In the genomic region with DNA sequence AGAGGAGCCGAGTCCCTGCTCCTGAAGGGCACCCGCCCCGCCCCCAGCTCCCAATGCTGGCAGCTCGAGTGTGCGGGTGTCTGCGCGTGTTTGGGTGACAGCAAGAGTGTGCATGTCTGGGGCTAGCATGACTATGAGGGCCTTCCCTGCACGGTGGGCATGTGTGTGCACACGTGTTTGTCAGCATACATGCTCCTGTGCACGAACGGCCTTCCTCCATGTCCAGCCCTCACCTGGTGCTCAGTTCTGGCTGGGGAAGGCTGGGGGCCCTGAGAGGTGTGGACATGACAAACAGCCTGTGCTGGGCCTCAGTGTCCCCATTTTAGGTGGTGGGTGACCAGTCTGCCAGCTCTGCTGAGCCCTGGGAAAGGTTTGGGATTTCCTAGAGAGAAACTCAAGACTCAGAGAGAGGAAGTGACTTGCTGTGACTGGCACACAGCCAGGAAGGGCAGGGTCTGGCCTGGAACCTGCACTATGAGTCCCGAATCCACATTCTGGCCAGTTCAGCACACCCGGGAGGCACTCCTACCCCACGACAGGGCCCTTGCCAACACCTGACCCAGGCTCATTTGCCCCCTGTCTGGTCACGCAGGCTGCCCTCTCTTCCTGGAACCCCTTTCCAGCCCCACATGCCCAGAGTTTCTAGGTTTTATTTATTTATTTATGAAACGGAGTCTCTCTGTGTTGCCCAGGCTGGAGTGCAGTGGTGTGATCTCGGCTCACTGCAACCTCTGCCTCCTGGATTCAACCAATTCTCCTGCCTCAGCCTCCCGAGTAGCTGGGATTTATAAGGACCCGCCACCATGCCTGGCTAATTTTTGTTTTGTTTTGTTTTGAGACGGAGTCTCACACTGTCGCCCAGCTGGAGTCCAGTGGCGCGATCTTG, we compare ENCODE assay signal across 8 cellular contexts. TPM values are rescaled to one million over a fixed set of nuclear protein-coding genes. Genes with fewer than 3 reads are reported as not detected.
DNase-seq lines count a peak whose midpoint lies in the region; ATAC-seq and TF ChIP-seq lines count a peak whose summit lies in the region.

No MANE protein-coding gene starts in this region.

- peak overlapping the region; percentile 99 for H3K4me2 ChIP-seq in OCI-LY3 (ENCODE audit: low read length)

- WGBS in stomach, 5 donors: 57 to 69% (median 66%) methylated on average over 15 to 23 of the region's 23 CpGs

- DNase-seq in A172 (ENCODE audit: low spot score) (peak; percentile 47), EL (peak; percentile 70), stomach (peak; percentile 58), activated gamma-delta T cell treated with Interleukin-2 at 50 U/mL for 16 hours (no peak), retina (no peak)
- DNase-seq in effector CD8-positive, alpha-beta T cell (lab: John Stamatoyannopoulos, UW): no peak

- TF ChIP-seq POLR2A in stomach (IDR thresholded peaks at IDR 0.05): no peak

- H3K4me1 ChIP-seq in OCI-LY3 (ENCODE audit: low read length) (peaks cover 64% of the 10 kb centered on the region), stomach (peaks cover 25 to 50% (median 41%) of the 10 kb centered on the region in 4 donors)

- H3K9me3 ChIP-seq in OCI-LY3 (ENCODE audit: insufficient read depth, low read length): no peaks in the 10 kb centered on the region
- H3K9me3 ChIP-seq in stomach: no peaks in the 10 kb centered on the region

- no peaks in the 10 kb centered on the region for H3K79me2 ChIP-seq in OCI-LY3 (ENCODE audit: low read length)

- H3K27ac ChIP-seq in OCI-LY3 (ENCODE audit: low read length): no peak overlapping the region
- H3K27ac ChIP-seq in stomach: no peak overlapping the region

- no peak for TF ChIP-seq CTCF in OCI-LY3 (IDR thresholded peaks at IDR 0.05; ENCODE audit: low read depth, low read length)
- TF ChIP-seq CTCF in stomach (IDR thresholded peaks at IDR 0.05): no peak

- H3K36me3 ChIP-seq in OCI-LY3 (replicated peaks; ENCODE audit: low read depth, low read length) (no peaks in the 10 kb centered on the region), stomach (no peaks in the 10 kb centered on the region)

- ATAC-seq in esophagus mucosa: peak; percentile 2

- H2AFZ ChIP-seq in OCI-LY3 (ENCODE audit: low read depth, low read length): no peak overlapping the region

- H3K4me3 ChIP-seq in OCI-LY3 (ENCODE audit: low read length): peak overlapping the region; percentile 81
- H3K4me3 ChIP-seq in stomach: no peak overlapping the region

- TF ChIP-seq EP300 in stomach (IDR thresholded peaks at IDR 0.05): no peak

- H3K9ac ChIP-seq in OCI-LY3 (ENCODE audit: low read length): peak overlapping the region; percentile 69; the same call in 1 of the 2 replicates

- H4K20me1 ChIP-seq in OCI-LY3 (ENCODE audit: insufficient read depth, low read length): no peaks in the 10 kb centered on the region

- intact Hi-C loops in stomach (cut with DNase I; ENCODE audit: low total_unique reads): no loop called here

- H3K27me3 ChIP-seq in OCI-LY3 (ENCODE audit: low read depth, low read length): peaks cover 15% of the 10 kb centered on the region; the same call in 1 of the 2 replicates
- H3K27me3 ChIP-seq in stomach: peaks cover 13 to 84% (median 60%) of the 10 kb centered on the region in 3 donors

RNA-seq across cellular contexts. Expression of a gene that starts 3.3 kb away (rescaled TPM):
- total RNA-seq in A172 (2014; rRNA removed; shearing (Covaris generic)): not detected in 2 replicates
- 0.16 TPM for total RNA-seq in esophagus mucosa
- total RNA-seq in stomach: not detected
- polyA plus RNA-seq in stomach: under 1 TPM in 1 of 3 donors, not detected in 2; 0.15 TPM

RNA-seq across cellular contexts. Expression of a gene that starts 8.5 kb away (rescaled TPM):
- total RNA-seq in A172 (2014; rRNA removed; shearing (Covaris generic)): 0.03 TPM in 1 of 2 replicates, not detected in the other
- 1.00 TPM for total RNA-seq in esophagus mucosa
- under 1 TPM in 2 of 5 donors, not detected in 3; 0.55 to 0.87 TPM for total RNA-seq in stomach
- 1 to 10 TPM in 1 of 3 donors, under 1 TPM in 1, not detected in 1; 0.31 to 1.1 TPM for polyA plus RNA-seq in stomach

RNA-seq across cellular contexts. Expression of a gene that starts 28.8 kb away (rescaled TPM):
- total RNA-seq in A172 (2014; rRNA removed; shearing (Covaris generic)): 42.4 and 54.8 TPM in 2 replicates
- total RNA-seq in esophagus mucosa (10.6 TPM), stomach (10 to 100 TPM in 2 of 5 donors, 1 to 10 TPM in 2, not detected in 1; 6.1 to 64.3 (median 11.1) TPM)
- polyA plus RNA-seq in stomach: 10 to 100 TPM; 15.1 to 22.5 (median 15.8) TPM

RNA-seq across cellular contexts. Expression of a gene that starts 51.1 kb away (rescaled TPM):
- 7.7 and 8.3 TPM in 2 replicates for total RNA-seq in A172 (2014; rRNA removed; shearing (Covaris generic))
- 0.24 TPM for total RNA-seq in esophagus mucosa
- 1 to 10 TPM in 1 of 5 donors, under 1 TPM in 1, not detected in 3; 0.72 to 1.1 TPM for total RNA-seq in stomach
- polyA plus RNA-seq in stomach: 1 to 10 TPM in 1 of 3 donors, under 1 TPM in 2; 0.61 to 1.4 (median 0.63) TPM

Comparison
In these comparisons a context has a peak if more than half of its experiments do, and no peak if none do; other contexts are left out.
1. DNase-seq: peak in A172 (single experiment), EL (single experiment) and stomach (single experiment); none in activated gamma-delta T cell treated with Interleukin-2 at 50 U/mL for 16 hours (single experiment), retina (single experiment) and effector CD8-positive, alpha-beta T cell (single experiment).